Comparison of ENCODE assay signal across 10 cellular contexts in genomic region chr5:92909545-92909962, GRCh38.
DNase-seq lines count a peak whose midpoint lies in the region; ATAC-seq and TF ChIP-seq lines count a peak whose summit lies in the region.
"Had no signal": no experiment of that assay in that cellular context is flagged by ENCODE, and none has a peak within 500 bp of the region (broad histone marks: within the 10 kb centered on the region; RNA-seq: fewer than 3 reads in every experiment).

No MANE protein-coding gene starts in this region.

- DNase-seq in EH (ENCODE audit: low read depth) (peak; percentile 13), adrenal gland (no peak), lung microvascular endothelial cell (ENCODE audit: low read depth in 2 of 2) (peak; percentile 40 to 44), NCI-H1105 treated with DMSO at 0.1 percent for 48 hours (lab: John Stamatoyannopoulos, UW) (no peak)
- no peak for DNase-seq in activated CD4-positive, alpha-beta memory T cell treated with anti-CD3 and anti-CD28 coated beads for 36 hours

- H3K36me3 Mint-ChIP-seq in activated CD4-positive, alpha-beta memory T cell treated with anti-CD3 and anti-CD28 coated beads for 36 hours = no peaks in the 10 kb centered on the region
- H3K36me3 Mint-ChIP-seq: activated naive CD4-positive, alpha-beta T cell treated with anti-CD3 and anti-CD28 coated beads, Interleukin-2, amount 50 U/mL, for 24 hours had no signal

- H3K27me3 ChIP-seq in adrenal gland = no peaks in the 10 kb centered on the region

- peaks cover 2% of the 10 kb centered on the region for H3K9me3 Mint-ChIP-seq in activated CD4-positive, alpha-beta memory T cell treated with anti-CD3 and anti-CD28 coated beads for 36 hours
- H3K9me3 Mint-ChIP-seq: activated naive CD4-positive, alpha-beta T cell treated with anti-CD3 and anti-CD28 coated beads, Interleukin-2, amount 50 U/mL, for 24 hours; stimulated activated naive CD8-positive, alpha-beta T cell treated with anti-CD3 and anti-CD28 coated beads, Interleukin-15, Interleukin-2, amounts not matched to agents 100 ng/mL and 50 ng/mL, for 24 hours had no signal

- no peaks in the 10 kb centered on the region for H3K9me3 ChIP-seq in adrenal gland (replicated peaks in 1 of 3)

- no peaks in the 10 kb centered on the region for H3K27me3 Mint-ChIP-seq in activated CD4-positive, alpha-beta memory T cell treated with anti-CD3 and anti-CD28 coated beads for 36 hours
- H3K27me3 Mint-ChIP-seq: activated naive CD4-positive, alpha-beta T cell treated with anti-CD3 and anti-CD28 coated beads, Interleukin-2, amount 50 U/mL, for 24 hours; stimulated activated naive CD8-positive, alpha-beta T cell treated with anti-CD3 and anti-CD28 coated beads, Interleukin-15, Interleukin-2, amounts not matched to agents 100 ng/mL and 50 ng/mL, for 24 hours had no signal

- no peak overlapping the region for H3K27ac Mint-ChIP-seq in activated CD4-positive, alpha-beta memory T cell treated with anti-CD3 and anti-CD28 coated beads for 36 hours
- H3K27ac Mint-ChIP-seq: activated naive CD4-positive, alpha-beta T cell treated with anti-CD3 and anti-CD28 coated beads, Interleukin-2, amount 50 U/mL, for 24 hours; stimulated activated naive CD8-positive, alpha-beta T cell treated with anti-CD3 and anti-CD28 coated beads, Interleukin-15, Interleukin-2, amounts not matched to agents 100 ng/mL and 50 ng/mL, for 24 hours had no signal

- POLR2A ChIA-PET in activated CD4-positive, alpha-beta memory T cell treated with anti-CD3 and anti-CD28 coated beads for 36 hours (lab: Charles Lee) = no interaction called here

- H3K36me3 ChIP-seq in adrenal gland (replicated peaks in 1 of 2) = no peaks in the 10 kb centered on the region

- peaks cover 0 to 12% of the 10 kb centered on the region in 2 donors for H3K4me1 ChIP-seq in adrenal gland (replicated peaks in 1 of 2)

- TF ChIP-seq POLR2A in adrenal gland (IDR thresholded peaks at IDR 0.05) = no peak

- ATAC-seq in HG03432 (IDR thresholded peaks at IDR 0.05; ENCODE audit: unreplicated experiment) (peak; percentile 23), HG03135 (IDR thresholded peaks at IDR 0.05; ENCODE audit: unreplicated experiment) (no peak), GM18502 (IDR thresholded peaks at IDR 0.05; ENCODE audit: poor library complexity, unreplicated experiment) (no peak)

- no peak overlapping the region for H3K4me3 ChIP-seq in adrenal gland

- H3K4me1 Mint-ChIP-seq in activated CD4-positive, alpha-beta memory T cell treated with anti-CD3 and anti-CD28 coated beads for 36 hours (ENCODE audit: low read depth) = no peaks in the 10 kb centered on the region
- H3K4me1 Mint-ChIP-seq: activated naive CD4-positive, alpha-beta T cell treated with anti-CD3 and anti-CD28 coated beads, Interleukin-2, amount 50 U/mL, for 24 hours had no signal

- CTCF ChIA-PET in activated CD4-positive, alpha-beta memory T cell treated with anti-CD3 and anti-CD28 coated beads for 36 hours (lab: Charles Lee) = no interaction called here

- WGBS in adrenal gland, 4 donors = 49 to 58% (median 53%) methylated on average over 6 of the region's 6 CpGs

- intact Hi-C loops in adrenal gland (cut with DNase I) = no loop called here
- intact Hi-C loops in activated CD4-positive, alpha-beta memory T cell treated with anti-CD3 and anti-CD28 coated beads for 36 hours (cut with micrococcal nuclease) = no loop called here

- peak; percentile 9 to 35 (median 14) for TF ChIP-seq CTCF in adrenal gland (IDR thresholded peaks at IDR 0.05)

- no peak overlapping the region for H3K27ac ChIP-seq in adrenal gland

- no peak overlapping the region for H3K4me3 Mint-ChIP-seq in activated CD4-positive, alpha-beta memory T cell treated with anti-CD3 and anti-CD28 coated beads for 36 hours
- H3K4me3 Mint-ChIP-seq: activated naive CD4-positive, alpha-beta T cell treated with anti-CD3 and anti-CD28 coated beads, Interleukin-2, amount 50 U/mL, for 24 hours; stimulated activated naive CD8-positive, alpha-beta T cell treated with anti-CD3 and anti-CD28 coated beads, Interleukin-15, Interleukin-2, amounts not matched to agents 100 ng/mL and 50 ng/mL, for 24 hours had no signal

Comparison
In these comparisons a context has a peak if more than half of its experiments do, and no peak if none do; other contexts are left out.
1. DNase-seq: peak in EH (single experiment) and lung microvascular endothelial cell (2 of 2); none in adrenal gland (0 of 7), NCI-H1105 treated with DMSO at 0.1 percent for 48 hours (single experiment) and activated CD4-positive, alpha-beta memory T cell treated with anti-CD3 and anti-CD28 coated beads for 36 hours (single experiment).